Comparison of ENCODE assay signal across 23 cellular contexts in the genomic region with DNA sequence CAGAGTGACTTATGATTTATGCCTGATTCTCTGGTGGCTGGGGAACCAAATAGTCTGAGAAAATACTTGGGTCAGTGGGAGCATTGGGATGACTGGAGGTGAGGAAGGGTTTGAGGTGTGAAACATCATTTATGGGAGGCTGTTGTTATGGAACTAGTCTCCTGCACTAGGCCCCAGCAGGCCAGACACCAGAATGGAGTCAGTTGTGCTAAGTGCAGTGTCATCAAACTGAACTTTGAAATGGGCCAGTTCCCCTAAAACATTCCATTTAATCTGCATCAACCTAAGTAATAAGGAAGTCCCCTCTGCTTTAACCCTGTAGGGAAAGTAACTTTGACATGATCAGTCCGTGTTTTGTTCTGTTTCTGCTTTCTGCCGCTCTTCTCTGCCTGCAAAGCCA. TPM values are rescaled to one million over a fixed set of nuclear protein-coding genes. Genes with fewer than 3 reads are reported as not detected.
A peak's percentile ranks its signal among the peaks of the same experiment; 100 is the strongest.
DNase-seq lines count a peak whose midpoint lies in the region; ATAC-seq, FAIRE-seq and TF ChIP-seq lines count a peak whose summit lies in the region.
"Had no signal": no experiment of that assay in that cellular context is flagged by ENCODE, and none has a peak within 500 bp of the region (broad histone marks: within the 10 kb centered on the region; RNA-seq: fewer than 3 reads in every experiment).

No MANE protein-coding gene starts in this region.

- H3K4me1 Mint-ChIP-seq in WTC11 = peaks cover 20% of the 10 kb centered on the region
- H3K4me1 Mint-ChIP-seq: activated CD8-positive, alpha-beta memory T cell treated with anti-CD3 and anti-CD28 coated beads, Interleukin-2, amount 10 ng/mL, durations not matched to agents 7 days and 5 days had no signal

- H2AFZ ChIP-seq in Loucy (ENCODE audit: low read length) = peak overlapping the region; percentile 98

- 67 to 76% (median 75%) methylated on average over 2 of the region's 2 CpGs for WGBS in small intestine, 3 donors

- no peaks in the 10 kb centered on the region for H3K36me3 ChIP-seq in Loucy (ENCODE audit: insufficient read depth, low read length)
- no peaks in the 10 kb centered on the region for H3K36me3 ChIP-seq in small intestine (ENCODE audit: control insufficient read depth in 2 of 2, insufficient read depth in 2 of 2, low read length in 2 of 2)
- H3K36me3 ChIP-seq in MG63 = no peaks in the 10 kb centered on the region
- H3K36me3 ChIP-seq: esophagus muscularis mucosa, lower lobe of right lung, tibial nerve had no signal

- H3K4me2 ChIP-seq in Loucy (ENCODE audit: low read depth, low read length, poor library complexity, severe bottlenecking) = peak overlapping the region; percentile 89

- no peak overlapping the region for H3K9ac ChIP-seq in Loucy (ENCODE audit: low read depth, low read length, poor library complexity, severe bottlenecking)

- peak; percentile 54 for DNase-seq in NOMO-1 treated with DMSO at 0.1 percent for 48 hours (lab: John Stamatoyannopoulos, UW; ENCODE audit: unreplicated experiment)
- DNase-seq in NOMO-1 treated with dmso at 0.1 percent for 144 hours (lab: John Stamatoyannopoulos, UW; ENCODE audit: unreplicated experiment) = no peak
- no peak for DNase-seq in WTC11 (ENCODE audit: low spot score)
- DNase-seq in small intestine = peak; percentile 14
- DNase-seq in MG63 = no peak
- DNase-seq in EL = no peak
- no peak for DNase-seq in HT-29 (ENCODE audit: low spot score)
- DNase-seq: 8988T; activated CD4-positive, alpha-beta T cell treated with anti-CD3 and anti-CD28 coated beads, Interleukin-2, amount 10 ng/mL, durations not matched to agents 24 days and 14 days; activated CD8-positive, alpha-beta memory T cell treated with anti-CD3 and anti-CD28 coated beads, Interleukin-2, amount 10 ng/mL, durations not matched to agents 7 days and 5 days; activated naive CD8-positive, alpha-beta T cell treated with anti-CD3 and anti-CD28 coated beads, Interleukin-2, amount 10 ng/mL, durations not matched to agents 7 days and 5 days; COR-L47; effector CD4-positive, alpha-beta T cell; lower lobe of right lung; NCI-H1694; retina; stimulated activated CD4-positive, alpha-beta T cell treated with anti-CD3 and anti-CD28 coated beads, Interleukin-4, amount 100 ng/mL, for 4 hours; stimulated activated naive CD8-positive, alpha-beta T cell treated with anti-CD3 and anti-CD28 coated beads, Interleukin-15, amount 100 ng/mL, for 72 hours had no signal

- no peak overlapping the region for H3K27ac Mint-ChIP-seq in WTC11
- H3K27ac Mint-ChIP-seq: activated CD4-positive, alpha-beta T cell treated with anti-CD3 and anti-CD28 coated beads, Interleukin-2, amount 10 ng/mL, durations not matched to agents 24 days and 14 days; activated CD8-positive, alpha-beta memory T cell treated with anti-CD3 and anti-CD28 coated beads, Interleukin-2, amount 10 ng/mL, durations not matched to agents 7 days and 5 days; activated naive CD8-positive, alpha-beta T cell treated with anti-CD3 and anti-CD28 coated beads, Interleukin-2, amount 10 ng/mL, durations not matched to agents 7 days and 5 days; stimulated activated naive CD8-positive, alpha-beta T cell treated with anti-CD3 and anti-CD28 coated beads, Interleukin-15, amount 100 ng/mL, for 72 hours had no signal

- no peaks in the 10 kb centered on the region for H3F3A ChIP-seq in Loucy (ENCODE audit: low read depth)

- peak overlapping the region; percentile 5; the same call in 1 of the 2 replicates for H3K4me3 Mint-ChIP-seq in WTC11

- peaks cover 18% of the 10 kb centered on the region for H3K27me3 Mint-ChIP-seq in WTC11 (ENCODE audit: low read depth)

- H3K79me2 ChIP-seq in Loucy (ENCODE audit: insufficient read depth, low read length) = no peaks in the 10 kb centered on the region

- CTCF ChIA-PET in WTC11 (lab: Charles Lee) = interaction anchor here (0.9 to 2.5 kb wide), 16 partner anchors 8 to 240 kb away, joined by 3 to 28 read pairs (median 6); no protein-coding TSS in a partner anchor

- no peaks in the 10 kb centered on the region for H3K9me3 ChIP-seq in Loucy (ENCODE audit: insufficient read depth, low read depth, low read length)
- no peaks in the 10 kb centered on the region for H3K9me3 ChIP-seq in small intestine (ENCODE audit: control insufficient read depth, low read depth)
- no peaks in the 10 kb centered on the region for H3K9me3 ChIP-seq in MG63
- H3K9me3 ChIP-seq: esophagus muscularis mucosa, lower lobe of right lung, tibial nerve had no signal

- H3K4me1 ChIP-seq in Loucy (ENCODE audit: insufficient read depth, low read length, poor library complexity, severe bottlenecking) (peaks cover 7% of the 10 kb centered on the region), small intestine (ENCODE audit: control insufficient read depth in 2 of 2, insufficient read depth in 1 of 2, low read depth in 1 of 2, low read length in 1 of 2) (peaks cover 0 to 2% of the 10 kb centered on the region in 2 donors)

- no peak for FAIRE-seq in small intestine (lab: Jason Lieb, UNC)
- FAIRE-seq: frontal cortex had no signal

- peak overlapping the region in 1 of 2 donors; percentile 57 for H3K27ac ChIP-seq in small intestine (ENCODE audit: low read depth in 1 of 2, low read length in 1 of 2)
- H3K27ac ChIP-seq: HL-60, lower lobe of right lung had no signal

- no peaks in the 10 kb centered on the region for H3K36me3 Mint-ChIP-seq in WTC11
- H3K36me3 Mint-ChIP-seq: activated CD8-positive, alpha-beta memory T cell treated with anti-CD3 and anti-CD28 coated beads, Interleukin-2, amount 10 ng/mL, durations not matched to agents 7 days and 5 days; activated naive CD8-positive, alpha-beta T cell treated with anti-CD3 and anti-CD28 coated beads, Interleukin-2, amount 10 ng/mL, durations not matched to agents 7 days and 5 days had no signal

- no peaks in the 10 kb centered on the region for H4K20me1 ChIP-seq in Loucy (ENCODE audit: insufficient read depth, low read length, poor library complexity, severe bottlenecking)

- TF ChIP-seq CTCF in Loucy (conservative IDR thresholded peaks at IDR 0.05; ENCODE audit: low read length) = no peak
- no peak for TF ChIP-seq CTCF in WTC11 (IDR thresholded peaks at IDR 0.05)

- H3K9me3 Mint-ChIP-seq in WTC11 = peaks cover 7% of the 10 kb centered on the region
- H3K9me3 Mint-ChIP-seq: activated CD4-positive, alpha-beta T cell treated with anti-CD3 and anti-CD28 coated beads, Interleukin-2, amount 10 ng/mL, durations not matched to agents 24 days and 14 days; activated naive CD8-positive, alpha-beta T cell treated with anti-CD3 and anti-CD28 coated beads, Interleukin-2, amount 10 ng/mL, durations not matched to agents 7 days and 5 days; stimulated activated naive CD8-positive, alpha-beta T cell treated with anti-CD3 and anti-CD28 coated beads, Interleukin-15, amount 100 ng/mL, for 72 hours had no signal

- no peaks in the 10 kb centered on the region for H3K9me2 ChIP-seq in Loucy (replicated peaks; ENCODE audit: low read depth, low read length)

- ATAC-seq in WTC11 = no peak

- POLR2A ChIA-PET in WTC11 (lab: Charles Lee) = no interaction called here

- H3K27me3 ChIP-seq in Loucy (ENCODE audit: insufficient read depth, low read length, poor library complexity, severe bottlenecking) (no peaks in the 10 kb centered on the region), small intestine (ENCODE audit: control insufficient read depth in 2 of 2, insufficient read depth in 2 of 2, low read length in 2 of 2) (no peaks in the 10 kb centered on the region), MG63 (no peaks in the 10 kb centered on the region)
- H3K27me3 ChIP-seq: tibial nerve had no signal

- H3K4me3 ChIP-seq in Loucy (ENCODE audit: low read length, poor library complexity, severe bottlenecking) = no peak overlapping the region
- H3K4me3 ChIP-seq in small intestine (ENCODE audit: low read depth in 1 of 2, low read length in 2 of 2) = no peak overlapping the region
- H3K4me3 ChIP-seq in MG63 = no peak overlapping the region

TF ChIP-seq in WTC11, 78 proteins besides CTCF, POLR2A, EP300 and RAD21 (continues in another document):
- TF ChIP-seq, protein P1, sequence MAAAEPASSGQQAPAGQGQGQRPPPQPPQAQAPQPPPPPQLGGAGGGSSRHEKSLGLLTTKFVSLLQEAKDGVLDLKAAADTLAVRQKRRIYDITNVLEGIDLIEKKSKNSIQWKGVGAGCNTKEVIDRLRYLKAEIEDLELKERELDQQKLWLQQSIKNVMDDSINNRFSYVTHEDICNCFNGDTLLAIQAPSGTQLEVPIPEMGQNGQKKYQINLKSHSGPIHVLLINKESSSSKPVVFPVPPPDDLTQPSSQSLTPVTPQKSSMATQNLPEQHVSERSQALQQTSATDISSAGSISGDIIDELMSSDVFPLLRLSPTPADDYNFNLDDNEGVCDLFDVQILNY (CRISPR knock-in tag; IDR thresholded peaks at IDR 0.05) = no peak
- TF ChIP-seq IRF2 (CRISPR knock-in tag; IDR thresholded peaks at IDR 0.05; ENCODE audit: borderline replicate concordance, low read depth) (no peak), HMGA2 (CRISPR knock-in tag; IDR thresholded peaks at IDR 0.05) (no peak), SOX15 (CRISPR knock-in tag; IDR thresholded peaks at IDR 0.05) (no peak), ZNF425 (CRISPR knock-in tag; conservative IDR thresholded peaks at IDR 0.05) (no peak)

RNA-seq across cellular contexts. Expression of gene KLHL25, which starts 44.9 kb away (rescaled TPM):
- 14.1 to 15.8 TPM (median 15.0 TPM) in 3 replicates for total RNA-seq in WTC11 (2021)
- 1 to 10 TPM; 7.6 to 9.5 (median 8.3) TPM for polyA plus RNA-seq in small intestine
- 8.9 and 9.3 TPM in 2 replicates for total RNA-seq in MG63 (2014; rRNA removed; shearing (Covaris generic); ENCODE audit: low replicate concordance)
- 17.9 and 23.6 TPM in 2 replicates for total RNA-seq in HT-29 (2014; rRNA removed; shearing (Covaris generic))

Comparison
In these comparisons a context has a peak if more than half of its experiments do, and no peak if none do; other contexts are left out.
1. DNase-seq: peak in NOMO-1 treated with DMSO at 0.1 percent for 48 hours (single experiment) and small intestine (single experiment); none in NOMO-1 treated with dmso at 0.1 percent for 144 hours (single experiment), WTC11 (single experiment), MG63 (single experiment), EL (single experiment) and HT-29 (single experiment).